ENCODE assay signal across 8 cellular contexts in genomic region chr21:44297525-44298290, GRCh38. TPM values are rescaled to one million over a fixed set of nuclear protein-coding genes. Genes with fewer than 3 reads are reported as not detected.
A peak's percentile ranks its signal among the peaks of the same experiment; 100 is the strongest.
DNase-seq lines count a peak whose midpoint lies in the region; ATAC-seq, FAIRE-seq and TF ChIP-seq lines count a peak whose summit lies in the region.

No MANE protein-coding gene starts in this region.

- peak overlapping the region; percentile 46 for H3K27ac Mint-ChIP-seq in activated CD4-positive, alpha-beta T cell treated with anti-CD3 and anti-CD28 coated beads, Interleukin-2, amount 10 ng/mL, durations not matched to agents 7 days and 5 days

- FAIRE-seq in HepG2 (lab: Jason Lieb, UNC) = peak; percentile 79

- H3K9me3 Mint-ChIP-seq in activated CD4-positive, alpha-beta T cell treated with anti-CD3 and anti-CD28 coated beads, Interleukin-2, amount 10 ng/mL, durations not matched to agents 7 days and 5 days = no peaks in the 10 kb centered on the region

- peaks cover 14% of the 10 kb centered on the region for H3K79me2 ChIP-seq in HepG2 (ENCODE audit: insufficient read depth, low read length)

- POLR2A ChIA-PET in HEK293T (lab: Yijun Ruan, JAX) = no interaction called here
- POLR2A ChIA-PET in activated CD4-positive, alpha-beta T cell treated with anti-CD3 and anti-CD28 coated beads, Interleukin-2, amount 10 ng/mL, durations not matched to agents 7 days and 5 days (lab: Charles Lee) = no interaction called here
- POLR2A ChIA-PET in HepG2 (lab: Yijun Ruan, JAX) = interaction anchor here (0.8 to 1.0 kb wide), 2 partner anchors 41 to 184 kb away, joined by 3 read pairs; no protein-coding TSS in a partner anchor

- no peaks in the 10 kb centered on the region for H3K27me3 Mint-ChIP-seq in activated CD4-positive, alpha-beta T cell treated with anti-CD3 and anti-CD28 coated beads, Interleukin-2, amount 10 ng/mL, durations not matched to agents 7 days and 5 days

- peaks cover 11% of the 10 kb centered on the region; the same call in 1 of the 2 replicates for H4K20me1 ChIP-seq in HepG2 (ENCODE audit: insufficient read depth, low read length)

- intact Hi-C loops in colonic mucosa (cut with DNase I) (no loop called here), HepG2 (cut with micrococcal nuclease; ENCODE audit: unreplicated experiment) (no loop called here)

- TF ChIP-seq RAD21 in HepG2 (CRISPR knock-in tag; IDR thresholded peaks at IDR 0.05) = peak; percentile 89

- H3K9me3 ChIP-seq in colonic mucosa (no peaks in the 10 kb centered on the region), HepG2 (ENCODE audit: low read length) (no peaks in the 10 kb centered on the region)

- BruUV-seq in HepG2 (replicated peaks; lab: Mats Ljungman, UMichigan) = no TSS peak

- TF ChIP-seq EP300 in HepG2 (IDR thresholded peaks at IDR 0.05; ENCODE audit: low read depth in 2 of 2, low read length in 2 of 2) = no peak
- TF ChIP-seq EP300 in HepG2 (CRISPR knock-in tag; IDR thresholded peaks at IDR 0.05; ENCODE audit: borderline replicate concordance) = no peak

- H3K27me3 ChIP-seq in colonic mucosa (no peaks in the 10 kb centered on the region), HepG2 (ENCODE audit: control insufficient read depth in 1 of 2, insufficient read depth in 2 of 2, low read length in 2 of 2) (peaks cover 10 to 31% of the 10 kb centered on the region in 2 experiments)

- H3K36me3 ChIP-seq in colonic mucosa (no peaks in the 10 kb centered on the region), HepG2 (replicated peaks in 1 of 2; ENCODE audit: control insufficient read depth in 1 of 2, insufficient read depth in 2 of 2, low read length in 2 of 2) (no peaks in the 10 kb centered on the region)

- H3K4me2 ChIP-seq in HepG2 (ENCODE audit: low read depth, low read length) = peak overlapping the region; percentile 52

- H3K4me1 ChIP-seq in colonic mucosa (peaks cover 16% of the 10 kb centered on the region), HepG2 (ENCODE audit: insufficient read depth, low read length) (peaks cover 61% of the 10 kb centered on the region)

- H3K36me3 Mint-ChIP-seq in activated CD4-positive, alpha-beta T cell treated with anti-CD3 and anti-CD28 coated beads, Interleukin-2, amount 10 ng/mL, durations not matched to agents 7 days and 5 days (ENCODE audit: low read depth) = peaks cover 2% of the 10 kb centered on the region

- DNase-seq in C1 segment of cervical spinal cord (lab: John Stamatoyannopoulos, UW) (peak in 13 of 14 donors; percentile 14 to 82 (median 68)), HEK293T (ENCODE audit: extremely low spot score) (peak; percentile 91), NCI-H748 (lab: John Stamatoyannopoulos, UW; ENCODE audit: unreplicated experiment) (peak; percentile 82), colonic mucosa (peak; percentile 90), HepG2 (ENCODE audit: low spot score) (peak; percentile 59)
- peak; percentile 75 for DNase-seq in activated CD4-positive, alpha-beta T cell treated with anti-CD3 and anti-CD28 coated beads, Interleukin-2, amount 10 ng/mL, durations not matched to agents 7 days and 5 days
- peak; percentile 72 to 76 for DNase-seq in stimulated activated CD4-positive, alpha-beta T cell treated with anti-CD3 and anti-CD28 coated beads, Interleukin-4, amount 100 ng/mL, for 48 hours (ENCODE audit: low read depth in 2 of 2)

- peak; percentile 67 for TF ChIP-seq CTCF in colonic mucosa (IDR thresholded peaks at IDR 0.05)
- peak; percentile 93 for TF ChIP-seq CTCF in HepG2 (CRISPR knock-in tag; IDR thresholded peaks at IDR 0.05)

- no peak overlapping the region for H3K9ac ChIP-seq in colonic mucosa (ENCODE audit: low read depth in 2 of 2, low read length in 2 of 2)
- no peak overlapping the region for H3K9ac ChIP-seq in HepG2 (ENCODE audit: insufficient read depth, low read depth, low read length)

- peak; percentile 43 for ATAC-seq in HepG2
- no peak for ATAC-seq in HG03025 (IDR thresholded peaks at IDR 0.05; ENCODE audit: low FRiP score, unreplicated experiment)

- H3K4me3 ChIP-seq in colonic mucosa = no peak overlapping the region
- H3K4me3 ChIP-seq in HepG2 (replicated peaks in 1 of 3; ENCODE audit: insufficient read depth in 1 of 3, low read depth in 2 of 3, low read length in 3 of 3) = peak overlapping the region in 1 of 3 experiments; percentile 11; a peak in 2 of 6 replicates

- no peak overlapping the region for H3K27ac ChIP-seq in colonic mucosa
- no peak overlapping the region for H3K27ac ChIP-seq in HepG2 (ENCODE audit: extremely low read length, insufficient read depth, low read length)

- CTCF ChIA-PET in HEK293T (lab: Yijun Ruan, JAX) (interaction anchor here (0.6 to 1.2 kb wide), 3 partner anchors 24 to 645 kb away, joined by 3 to 6 read pairs (median 3); no protein-coding TSS in a partner anchor), HepG2 (lab: Yijun Ruan, JAX; ENCODE audit: low intra/inter-chr PET ratio, low total read pairs) (no interaction called here)
- CTCF ChIA-PET in activated CD4-positive, alpha-beta T cell treated with anti-CD3 and anti-CD28 coated beads, Interleukin-2, amount 10 ng/mL, durations not matched to agents 7 days and 5 days (lab: Charles Lee) = interaction anchor here (0.5 to 1.6 kb wide), 13 partner anchors 9 to 1402 kb away, joined by 3 to 7 read pairs (median 4); partner anchors contain the start of gene TRPM2

- H2AFZ ChIP-seq in HepG2 (ENCODE audit: low read length) = no peak overlapping the region

- H3K4me3 Mint-ChIP-seq in activated CD4-positive, alpha-beta T cell treated with anti-CD3 and anti-CD28 coated beads, Interleukin-2, amount 10 ng/mL, durations not matched to agents 7 days and 5 days = peak overlapping the region; percentile 25

- in situ Hi-C loops in HepG2 (cut with HindIII; ENCODE audit: extremely low pct_ligation_motif_present, low pct_unique_long_range_greater_than_20kb) = no loop called here

- 14% methylated on average over 7 of the region's 22 CpGs for WGBS in HepG2 (ENCODE audit: low lambda C conversion rate)

- H3K4me1 Mint-ChIP-seq in activated CD4-positive, alpha-beta T cell treated with anti-CD3 and anti-CD28 coated beads, Interleukin-2, amount 10 ng/mL, durations not matched to agents 7 days and 5 days = peaks cover 58% of the 10 kb centered on the region

- no peak for TF ChIP-seq POLR2A in HepG2 (IDR thresholded peaks at IDR 0.05; ENCODE audit: insufficient read depth in 1 of 2, low read depth in 2 of 2, low read length in 2 of 2)

RNA-seq across cellular contexts. Expression of gene PFKL, which starts 2.1 kb away (rescaled TPM):
- 100 to 1,000 TPM; 190 to 210 TPM for total RNA-seq in activated CD4-positive, alpha-beta T cell treated with anti-CD3 and anti-CD28 coated beads, Interleukin-2, amount 10 ng/mL, durations not matched to agents 7 days and 5 days
- total RNA-seq in colonic mucosa = 100 to 1,000 TPM; 300 to 332 TPM
- 87.6 and 106 TPM in 2 replicates for total RNA-seq in HepG2 (2016; rRNA removed; fragmentation: Illumina TruSeq; extraction: Trizol)
- 13.9 and 14.6 TPM in 2 replicates for total RNA-seq in HepG2 (2016; cell fraction: cytosol; rRNA removed; fragmentation: Illumina TruSeq; extraction: Trizol; ENCODE audit: low read depth)
- 76.5 and 112 TPM in 2 replicates for total RNA-seq in HepG2 (2016; cell fraction: insoluble cytoplasmic fraction; rRNA removed; fragmentation: Illumina TruSeq; extraction: Trizol)
- total RNA-seq in HepG2 (2016; cell fraction: membrane; rRNA removed; fragmentation: Illumina TruSeq; extraction: Trizol) = 27.9 TPM in 2 replicates
- total RNA-seq in HepG2 (2016; cell fraction: nucleus; rRNA removed; fragmentation: Illumina TruSeq; extraction: Trizol) = 51.1 and 56.0 TPM in 2 replicates
- polyA plus RNA-seq in HepG2 (2011; rRNA removed) = 92.8 and 113 TPM in 2 replicates
- polyA plus RNA-seq in HepG2 (2011; cell fraction: cytosol; rRNA removed) = 71.8 and 109 TPM in 2 replicates
- 444 and 640 TPM in 2 replicates for polyA plus RNA-seq in HepG2 (2011; cell fraction: nucleus; rRNA removed)
- polyA plus RNA-seq in HepG2 (2012) = 83.1 and 108 TPM in 2 replicates
- polyA plus RNA-seq in HepG2 (2016; cell fraction: cytosol; fragmentation: Illumina TruSeq; extraction: Trizol; ENCODE audit: low read depth) = 10.0 and 11.5 TPM in 2 replicates
- 69.5 and 87.4 TPM in 2 replicates for polyA plus RNA-seq in HepG2 (2016; cell fraction: insoluble cytoplasmic fraction; fragmentation: Illumina TruSeq; extraction: Trizol; ENCODE audit: low read depth)
- 16.7 and 19.2 TPM in 2 replicates for polyA plus RNA-seq in HepG2 (2016; cell fraction: membrane; fragmentation: Illumina TruSeq; extraction: Trizol; ENCODE audit: low read depth)
- 107 and 115 TPM in 2 replicates for polyA plus RNA-seq in HepG2 (2016; cell fraction: nucleus; fragmentation: Illumina TruSeq; extraction: Trizol; ENCODE audit: insufficient read depth, low read depth)
- 90.7 and 203 TPM in 2 replicates for polyA minus RNA-seq in HepG2 (2011; rRNA and poly(A)+ RNA removed; ENCODE audit: low replicate concordance)
- polyA minus RNA-seq in HepG2 (2011; cell fraction: cytosol; rRNA and poly(A)+ RNA removed) = 72.1 and 83.6 TPM in 2 replicates
- 51.9 and 52.8 TPM in 2 replicates for polyA minus RNA-seq in HepG2 (2011; cell fraction: nucleus; rRNA and poly(A)+ RNA removed)

RNA-seq across cellular contexts. Expression of gene AIRE, which starts 12.0 kb away (rescaled TPM):
- total RNA-seq in activated CD4-positive, alpha-beta T cell treated with anti-CD3 and anti-CD28 coated beads, Interleukin-2, amount 10 ng/mL, durations not matched to agents 7 days and 5 days = under 1 TPM; 0.27 to 0.30 TPM
- total RNA-seq in colonic mucosa (under 1 TPM in 1 of 2 donors, not detected in 1; 0.11 TPM), HepG2 (2016; rRNA removed; fragmentation: Illumina TruSeq; extraction: Trizol) (not detected in 2 replicates)
- total RNA-seq in HepG2 (2016; cell fraction: cytosol; rRNA removed; fragmentation: Illumina TruSeq; extraction: Trizol; ENCODE audit: low read depth) = not detected in 2 replicates
- total RNA-seq in HepG2 (2016; cell fraction: insoluble cytoplasmic fraction; rRNA removed; fragmentation: Illumina TruSeq; extraction: Trizol) = not detected in 2 replicates
- not detected in 2 replicates for total RNA-seq in HepG2 (2016; cell fraction: membrane; rRNA removed; fragmentation: Illumina TruSeq; extraction: Trizol)
- not detected in 2 replicates for total RNA-seq in HepG2 (2016; cell fraction: nucleus; rRNA removed; fragmentation: Illumina TruSeq; extraction: Trizol)
- not detected in 2 replicates for polyA plus RNA-seq in HepG2 (2011; rRNA removed)
- not detected in 2 replicates for polyA plus RNA-seq in HepG2 (2011; cell fraction: cytosol; rRNA removed)
- not detected in 2 replicates for polyA plus RNA-seq in HepG2 (2011; cell fraction: nucleus; rRNA removed)
- not detected in 2 replicates for polyA plus RNA-seq in HepG2 (2012)
- not detected in 2 replicates for polyA plus RNA-seq in HepG2 (2016; cell fraction: cytosol; fragmentation: Illumina TruSeq; extraction: Trizol; ENCODE audit: low read depth)
- not detected in 2 replicates for polyA plus RNA-seq in HepG2 (2016; cell fraction: insoluble cytoplasmic fraction; fragmentation: Illumina TruSeq; extraction: Trizol; ENCODE audit: low read depth)
- polyA plus RNA-seq in HepG2 (2016; cell fraction: membrane; fragmentation: Illumina TruSeq; extraction: Trizol; ENCODE audit: low read depth) = not detected in 2 replicates
- not detected in 2 replicates for polyA plus RNA-seq in HepG2 (2016; cell fraction: nucleus; fragmentation: Illumina TruSeq; extraction: Trizol; ENCODE audit: insufficient read depth, low read depth)
- 0.07 TPM in 1 of 2 replicates, not detected in the other for polyA minus RNA-seq in HepG2 (2011; rRNA and poly(A)+ RNA removed; ENCODE audit: low replicate concordance)
- not detected in 2 replicates for polyA minus RNA-seq in HepG2 (2011; cell fraction: cytosol; rRNA and poly(A)+ RNA removed)
- not detected in 2 replicates for polyA minus RNA-seq in HepG2 (2011; cell fraction: nucleus; rRNA and poly(A)+ RNA removed)

RNA-seq across cellular contexts. Expression of gene DNMT3L, which starts 36.0 kb away (rescaled TPM):
- not detected for total RNA-seq in activated CD4-positive, alpha-beta T cell treated with anti-CD3 and anti-CD28 coated beads, Interleukin-2, amount 10 ng/mL, durations not matched to agents 7 days and 5 days
- total RNA-seq in colonic mucosa (not detected), HepG2 (2016; rRNA removed; fragmentation: Illumina TruSeq; extraction: Trizol) (1.7 TPM in 1 of 2 replicates, not detected in the other)
- 1.1 and 1.6 TPM in 2 replicates for total RNA-seq in HepG2 (2016; cell fraction: cytosol; rRNA removed; fragmentation: Illumina TruSeq; extraction: Trizol; ENCODE audit: low read depth)
- 1.00 TPM in 1 of 2 replicates, not detected in the other for total RNA-seq in HepG2 (2016; cell fraction: insoluble cytoplasmic fraction; rRNA removed; fragmentation: Illumina TruSeq; extraction: Trizol)
- 0.43 and 1.0 TPM in 2 replicates for total RNA-seq in HepG2 (2016; cell fraction: membrane; rRNA removed; fragmentation: Illumina TruSeq; extraction: Trizol)
- total RNA-seq in HepG2 (2016; cell fraction: nucleus; rRNA removed; fragmentation: Illumina TruSeq; extraction: Trizol) = not detected in 2 replicates
- 0.75 and 1.4 TPM in 2 replicates for polyA plus RNA-seq in HepG2 (2011; rRNA removed)
- polyA plus RNA-seq in HepG2 (2011; cell fraction: cytosol; rRNA removed) = 0.68 and 0.91 TPM in 2 replicates
- polyA plus RNA-seq in HepG2 (2011; cell fraction: nucleus; rRNA removed) = 1.1 TPM in 1 of 2 replicates, not detected in the other
- 1.4 and 2.8 TPM in 2 replicates for polyA plus RNA-seq in HepG2 (2012)
- polyA plus RNA-seq in HepG2 (2016; cell fraction: cytosol; fragmentation: Illumina TruSeq; extraction: Trizol; ENCODE audit: low read depth) = 0.92 and 3.0 TPM in 2 replicates
- polyA plus RNA-seq in HepG2 (2016; cell fraction: insoluble cytoplasmic fraction; fragmentation: Illumina TruSeq; extraction: Trizol; ENCODE audit: low read depth) = 1.4 TPM in 1 of 2 replicates, not detected in the other
- 0.76 and 1.1 TPM in 2 replicates for polyA plus RNA-seq in HepG2 (2016; cell fraction: membrane; fragmentation: Illumina TruSeq; extraction: Trizol; ENCODE audit: low read depth)
- polyA plus RNA-seq in HepG2 (2016; cell fraction: nucleus; fragmentation: Illumina TruSeq; extraction: Trizol; ENCODE audit: insufficient read depth, low read depth) = not detected in 2 replicates
- polyA minus RNA-seq in HepG2 (2011; rRNA and poly(A)+ RNA removed; ENCODE audit: low replicate concordance) = not detected in 2 replicates
- not detected in 2 replicates for polyA minus RNA-seq in HepG2 (2011; cell fraction: cytosol; rRNA and poly(A)+ RNA removed)
- polyA minus RNA-seq in HepG2 (2011; cell fraction: nucleus; rRNA and poly(A)+ RNA removed) = not detected in 2 replicates

RNA-seq across cellular contexts. Expression of gene CFAP410, which starts 41.5 kb away (rescaled TPM):
- total RNA-seq in activated CD4-positive, alpha-beta T cell treated with anti-CD3 and anti-CD28 coated beads, Interleukin-2, amount 10 ng/mL, durations not matched to agents 7 days and 5 days = 10 to 100 TPM; 11.6 to 16.0 TPM
- total RNA-seq in colonic mucosa = 10 to 100 TPM; 19.8 to 21.4 TPM
- total RNA-seq in HepG2 (2016; rRNA removed; fragmentation: Illumina TruSeq; extraction: Trizol) = 13.1 and 20.1 TPM in 2 replicates
- 16.2 and 18.7 TPM in 2 replicates for total RNA-seq in HepG2 (2016; cell fraction: cytosol; rRNA removed; fragmentation: Illumina TruSeq; extraction: Trizol; ENCODE audit: low read depth)
- total RNA-seq in HepG2 (2016; cell fraction: insoluble cytoplasmic fraction; rRNA removed; fragmentation: Illumina TruSeq; extraction: Trizol) = 11.7 and 23.2 TPM in 2 replicates
- 22.7 and 31.0 TPM in 2 replicates for total RNA-seq in HepG2 (2016; cell fraction: membrane; rRNA removed; fragmentation: Illumina TruSeq; extraction: Trizol)
- 15.4 and 16.3 TPM in 2 replicates for total RNA-seq in HepG2 (2016; cell fraction: nucleus; rRNA removed; fragmentation: Illumina TruSeq; extraction: Trizol)
- polyA plus RNA-seq in HepG2 (2011; rRNA removed) = 8.0 and 13.1 TPM in 2 replicates
- 6.8 and 14.6 TPM in 2 replicates for polyA plus RNA-seq in HepG2 (2011; cell fraction: cytosol; rRNA removed)
- polyA plus RNA-seq in HepG2 (2011; cell fraction: nucleus; rRNA removed) = 84.7 and 108 TPM in 2 replicates
- 7.4 and 9.9 TPM in 2 replicates for polyA plus RNA-seq in HepG2 (2012)
- polyA plus RNA-seq in HepG2 (2016; cell fraction: cytosol; fragmentation: Illumina TruSeq; extraction: Trizol; ENCODE audit: low read depth) = 17.7 and 23.4 TPM in 2 replicates
- 12.0 and 13.3 TPM in 2 replicates for polyA plus RNA-seq in HepG2 (2016; cell fraction: insoluble cytoplasmic fraction; fragmentation: Illumina TruSeq; extraction: Trizol; ENCODE audit: low read depth)
- polyA plus RNA-seq in HepG2 (2016; cell fraction: membrane; fragmentation: Illumina TruSeq; extraction: Trizol; ENCODE audit: low read depth) = 19.5 and 21.9 TPM in 2 replicates
- polyA plus RNA-seq in HepG2 (2016; cell fraction: nucleus; fragmentation: Illumina TruSeq; extraction: Trizol; ENCODE audit: insufficient read depth, low read depth) = 26.7 and 31.2 TPM in 2 replicates
- polyA minus RNA-seq in HepG2 (2011; rRNA and poly(A)+ RNA removed; ENCODE audit: low replicate concordance) = 3.6 and 9.9 TPM in 2 replicates
- 3.6 and 4.5 TPM in 2 replicates for polyA minus RNA-seq in HepG2 (2011; cell fraction: cytosol; rRNA and poly(A)+ RNA removed)
- polyA minus RNA-seq in HepG2 (2011; cell fraction: nucleus; rRNA and poly(A)+ RNA removed) = 13.3 and 17.1 TPM in 2 replicates

RNA-seq across cellular contexts. Expression of gene TRPM2, which starts 55.7 kb away (rescaled TPM):
- total RNA-seq in activated CD4-positive, alpha-beta T cell treated with anti-CD3 and anti-CD28 coated beads, Interleukin-2, amount 10 ng/mL, durations not matched to agents 7 days and 5 days = 10 to 100 TPM; 13.9 to 15.2 TPM
- 1 to 10 TPM; 2.6 to 4.2 TPM for total RNA-seq in colonic mucosa
- 0.07 TPM in 1 of 2 replicates, not detected in the other for total RNA-seq in HepG2 (2016; rRNA removed; fragmentation: Illumina TruSeq; extraction: Trizol)
- not detected in 2 replicates for total RNA-seq in HepG2 (2016; cell fraction: cytosol; rRNA removed; fragmentation: Illumina TruSeq; extraction: Trizol; ENCODE audit: low read depth)
- 0.09 TPM in 1 of 2 replicates, not detected in the other for total RNA-seq in HepG2 (2016; cell fraction: insoluble cytoplasmic fraction; rRNA removed; fragmentation: Illumina TruSeq; extraction: Trizol)
- total RNA-seq in HepG2 (2016; cell fraction: membrane; rRNA removed; fragmentation: Illumina TruSeq; extraction: Trizol) = 0.14 TPM in 1 of 2 replicates, not detected in the other
- not detected in 2 replicates for total RNA-seq in HepG2 (2016; cell fraction: nucleus; rRNA removed; fragmentation: Illumina TruSeq; extraction: Trizol)
- polyA plus RNA-seq in HepG2 (2011; rRNA removed) = 0.09 and 0.20 TPM in 2 replicates
- polyA plus RNA-seq in HepG2 (2011; cell fraction: cytosol; rRNA removed) = 0.05 and 0.06 TPM in 2 replicates
- 0.37 and 0.55 TPM in 2 replicates for polyA plus RNA-seq in HepG2 (2011; cell fraction: nucleus; rRNA removed)
- polyA plus RNA-seq in HepG2 (2012) = 0.27 and 0.31 TPM in 2 replicates
- 0.08 TPM in 1 of 2 replicates, not detected in the other for polyA plus RNA-seq in HepG2 (2016; cell fraction: cytosol; fragmentation: Illumina TruSeq; extraction: Trizol; ENCODE audit: low read depth)
- polyA plus RNA-seq in HepG2 (2016; cell fraction: insoluble cytoplasmic fraction; fragmentation: Illumina TruSeq; extraction: Trizol; ENCODE audit: low read depth) = 0.14 TPM in 1 of 2 replicates, not detected in the other
- 0.18 TPM in 1 of 2 replicates, not detected in the other for polyA plus RNA-seq in HepG2 (2016; cell fraction: membrane; fragmentation: Illumina TruSeq; extraction: Trizol; ENCODE audit: low read depth)
- polyA plus RNA-seq in HepG2 (2016; cell fraction: nucleus; fragmentation: Illumina TruSeq; extraction: Trizol; ENCODE audit: insufficient read depth, low read depth) = 0.11 and 0.37 TPM in 2 replicates
- polyA minus RNA-seq in HepG2 (2011; rRNA and poly(A)+ RNA removed; ENCODE audit: low replicate concordance) = 0.02 and 11.4 TPM in 2 replicates
- polyA minus RNA-seq in HepG2 (2011; cell fraction: cytosol; rRNA and poly(A)+ RNA removed) = 0.70 TPM in 1 of 2 replicates, not detected in the other
- 0.26 and 0.50 TPM in 2 replicates for polyA minus RNA-seq in HepG2 (2011; cell fraction: nucleus; rRNA and poly(A)+ RNA removed)
